ENCODE assay signal across 1 cellular context in the genomic region with DNA sequence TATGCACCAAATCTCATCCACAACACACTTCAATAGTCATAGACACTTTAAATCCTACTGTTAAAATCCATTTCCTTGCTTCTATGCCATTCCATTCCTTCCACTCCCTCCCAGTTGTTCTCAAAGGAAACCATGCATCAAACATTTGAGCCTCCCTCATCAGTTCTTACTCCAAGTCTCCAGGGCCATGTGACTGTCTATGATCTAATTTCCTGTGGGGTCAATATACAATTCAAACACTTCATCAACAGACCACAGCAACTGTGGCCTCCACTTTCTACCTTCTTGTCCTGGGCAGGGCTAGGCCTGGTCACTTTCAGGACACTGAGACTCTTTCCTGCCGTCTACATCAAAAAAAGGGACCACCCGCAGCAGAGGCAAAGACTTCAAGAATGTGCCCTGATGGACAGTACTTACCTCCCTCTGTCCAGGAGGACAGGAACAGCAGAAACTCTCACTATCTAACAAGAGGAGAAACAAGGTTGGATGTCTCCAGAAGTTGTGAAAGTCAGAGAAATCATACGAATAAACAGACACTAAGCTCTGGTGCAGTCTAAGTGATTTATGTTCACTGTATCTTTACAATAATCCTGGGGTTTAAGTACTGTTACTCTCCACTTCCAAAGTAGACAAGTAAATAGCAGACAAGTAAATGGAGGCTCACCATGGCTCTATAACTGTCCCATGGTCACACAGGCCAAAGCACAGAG.
TF ChIP-seq lines count a peak whose summit lies in the region.

No MANE protein-coding gene starts in this region.

TF ChIP-seq in H1, 55 proteins besides CTCF, POLR2A, EP300 and RAD21:
- TF ChIP-seq RFX5 (IDR thresholded peaks at IDR 0.05; ENCODE audit: borderline replicate concordance, low read depth, low read length) (no peak), YY1 (IDR thresholded peaks at IDR 0.05; ENCODE audit: low read depth, low read length) (no peak), NRF1 (IDR thresholded peaks at IDR 0.05; ENCODE audit: low read depth, low read length) (no peak), SIRT6 (IDR thresholded peaks at IDR 0.05; ENCODE audit: low read length) (no peak), BRCA1 (IDR thresholded peaks at IDR 0.05; ENCODE audit: low read depth, low read length) (no peak), BCL11A (IDR thresholded peaks at IDR 0.05; ENCODE audit: low read depth in 2 of 2, low read length in 2 of 2) (no peak), CBX8 (IDR thresholded peaks at IDR 0.05; ENCODE audit: borderline replicate concordance, low read depth, low read length) (no peak), FOSL1 (IDR thresholded peaks at IDR 0.05; ENCODE audit: insufficient read depth, low read depth, low read length) (no peak), NANOG (IDR thresholded peaks at IDR 0.05; ENCODE audit: insufficient read depth, low read depth, low read length, poor library complexity, severe bottlenecking) (no peak), CTBP2 (IDR thresholded peaks at IDR 0.05; ENCODE audit: borderline replicate concordance, insufficient read depth, insufficient read length, low read length) (no peak)
